In the genomic region with DNA sequence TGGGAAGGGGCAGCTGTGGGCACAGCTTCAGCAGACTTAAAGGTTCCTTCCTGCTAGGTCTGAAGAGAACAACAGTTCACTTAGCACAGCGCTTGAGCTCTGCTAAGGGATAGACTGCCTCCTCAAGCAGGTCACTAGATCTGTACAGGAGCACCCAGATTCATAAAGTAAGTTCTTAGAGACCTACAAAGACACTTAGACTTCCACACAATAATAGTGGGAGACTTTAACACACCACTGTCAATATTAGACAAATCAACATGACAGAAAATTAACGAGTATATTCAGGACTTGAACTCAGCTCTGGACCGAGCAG, we compare ENCODE assay signal across 7 cellular contexts.
"Had no signal": no experiment of that assay in that cellular context is flagged by ENCODE, and none has a peak within 500 bp of the region (broad histone marks: within the 10 kb centered on the region; RNA-seq: fewer than 3 reads in every experiment).

No MANE protein-coding gene starts in this region.

- DNase-seq: GF-D8 had no signal

- ATAC-seq: GM12878 had no signal

- FAIRE-seq: G401.6, GM12878, GM12891, GM12892, GM18507, GM19239 had no signal

- H3K4me3 ChIP-seq: GM12878 had no signal
